In the genomic region with DNA sequence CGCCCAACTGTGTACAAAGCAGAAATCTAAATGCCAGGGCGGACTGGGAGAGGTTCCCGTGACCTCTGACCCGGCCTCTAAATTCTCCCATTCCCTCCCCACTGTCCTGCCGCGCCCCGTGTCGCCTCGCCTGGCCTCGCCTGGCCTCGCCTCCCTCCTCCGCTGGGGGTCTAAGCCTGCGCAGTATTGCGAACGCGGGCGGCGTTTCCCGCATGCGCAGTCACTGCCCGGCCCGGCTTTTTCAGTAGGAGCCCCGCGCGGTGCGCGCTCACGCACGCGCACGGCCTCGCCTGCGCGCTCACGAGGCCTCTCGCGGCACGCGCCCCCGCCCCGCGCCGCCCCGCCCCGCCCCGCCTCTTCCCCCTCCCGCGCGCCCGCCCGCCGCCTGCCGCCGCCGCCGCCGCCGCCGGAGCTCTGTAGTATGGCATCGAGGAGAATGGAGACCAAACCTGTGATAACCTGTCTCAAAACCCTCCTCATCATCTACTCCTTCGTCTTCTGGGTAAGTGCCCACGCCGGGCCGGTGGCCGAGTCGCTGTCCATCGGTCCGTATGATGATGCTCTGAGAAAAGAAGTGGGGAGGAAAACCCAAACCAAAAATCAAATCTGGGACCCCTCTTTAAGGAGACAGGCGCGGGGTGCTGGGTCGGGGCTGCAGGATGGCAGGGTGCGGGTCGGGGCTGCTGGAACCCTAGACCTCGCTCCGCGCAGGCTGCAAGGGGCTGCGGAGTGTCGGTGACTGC, we compare ENCODE assay signal across 8 cellular contexts. TPM values are rescaled to one million over a fixed set of nuclear protein-coding genes. Genes with fewer than 3 reads are reported as not detected.
DNase-seq lines count a peak whose midpoint lies in the region; ATAC-seq lines count a peak whose summit lies in the region.

A gene with protein sequence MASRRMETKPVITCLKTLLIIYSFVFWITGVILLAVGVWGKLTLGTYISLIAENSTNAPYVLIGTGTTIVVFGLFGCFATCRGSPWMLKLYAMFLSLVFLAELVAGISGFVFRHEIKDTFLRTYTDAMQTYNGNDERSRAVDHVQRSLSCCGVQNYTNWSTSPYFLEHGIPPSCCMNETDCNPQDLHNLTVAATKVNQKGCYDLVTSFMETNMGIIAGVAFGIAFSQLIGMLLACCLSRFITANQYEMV (plus strand): TSS at position 417 of the 743 bp plus-strand sequence. CDS start 5 bp downstream, at position 422.

- no peak within 1 kb of the TSS for H2BK120ac ChIP-seq in mesenchymal stem cell (ENCODE audit: low read depth, low read length)

- H2BK12ac ChIP-seq in mesenchymal stem cell (ENCODE audit: low read length in 2 of 2): no peak within 1 kb of the TSS

- CTCF ChIA-PET in activated CD8-positive, alpha-beta memory T cell treated with anti-CD3 and anti-CD28 coated beads, Interleukin-2, amount 10 ng/mL, durations not matched to agents 7 days and 5 days (lab: Charles Lee): no interaction called here

- H3K4ac ChIP-seq in mesenchymal stem cell (ENCODE audit: low read depth in 1 of 2, low read length in 2 of 2): no peak within 1 kb of the TSS

- peak within 1 kb of the TSS in 1 of 2 experiments; percentile 91 for H3K14ac ChIP-seq in mesenchymal stem cell (ENCODE audit: low read length in 2 of 2)

- H3K18ac ChIP-seq in mesenchymal stem cell (ENCODE audit: low read depth in 1 of 2, low read length in 2 of 2): peak within 1 kb of the TSS in 1 of 2 experiments; percentile 62

- no peak within 1 kb of the TSS for H3K23ac ChIP-seq in mesenchymal stem cell (ENCODE audit: low read length in 2 of 2)

- H3K9ac ChIP-seq in mesenchymal stem cell (ENCODE audit: low read length): peak within 1 kb of the TSS; percentile 61

- peak within 1 kb of the TSS; percentile 52 to 74 for H3K4me3 ChIP-seq in mesenchymal stem cell (ENCODE audit: insufficient read depth in 1 of 2, low read depth in 1 of 2, low read length in 2 of 2)

- no peak within 1 kb of the TSS for H2AK5ac ChIP-seq in mesenchymal stem cell (ENCODE audit: low read length, severe bottlenecking)

- H3K27me3 ChIP-seq in mesenchymal stem cell (ENCODE audit: control insufficient read depth in 1 of 2, insufficient read depth in 1 of 2, low read length in 2 of 2): peaks cover 4 to 17% of the 10 kb centered on the region in 2 experiments

- DNase-seq in NCI-H526 treated with DMSO at 0.1 percent for 48 hours (lab: John Stamatoyannopoulos, UW) (peak; percentile 73), mesenchymal stem cell (peak; percentile 31), AML-193 (lab: John Stamatoyannopoulos, UW) (no peak)
- DNase-seq in activated CD8-positive, alpha-beta memory T cell treated with anti-CD3 and anti-CD28 coated beads, Interleukin-2, amount 10 ng/mL, durations not matched to agents 7 days and 5 days: peak; percentile 77
- peak; percentile 44 to 53 (median 44) for DNase-seq in effector memory CD8-positive, alpha-beta T cell
- DNase-seq in stimulated activated CD4-positive, alpha-beta T cell treated with anti-CD3 and anti-CD28 coated beads, TNF-alpha, amount 100 ng/mL, for 4 hours (ENCODE audit: low read depth in 3 of 3): peak; percentile 59 to 71 (median 70)

- H3K27me3 Mint-ChIP-seq in activated CD8-positive, alpha-beta memory T cell treated with anti-CD3 and anti-CD28 coated beads, Interleukin-2, amount 10 ng/mL, durations not matched to agents 7 days and 5 days: peaks cover 23% of the 10 kb centered on the region
- H3K27me3 Mint-ChIP-seq in effector memory CD8-positive, alpha-beta T cell: peaks cover 0 to 8% of the 10 kb centered on the region in 2 donors

- ATAC-seq in GM18517 (IDR thresholded peaks at IDR 0.05; ENCODE audit: unreplicated experiment) (peak; percentile 74), HG03442 (IDR thresholded peaks at IDR 0.05; ENCODE audit: unreplicated experiment) (peak; percentile 83)
- ATAC-seq in activated CD8-positive, alpha-beta memory T cell treated with anti-CD3 and anti-CD28 coated beads, Interleukin-2, amount 10 ng/mL, durations not matched to agents 7 days and 5 days: peak; percentile 95
- peak; percentile 81 for ATAC-seq in effector memory CD8-positive, alpha-beta T cell (replicated peaks)

- H2BK5ac ChIP-seq in mesenchymal stem cell (ENCODE audit: low read depth, low read length, poor library complexity, severe bottlenecking): no peak within 1 kb of the TSS

- no peaks in the 10 kb centered on the region for H3K36me3 Mint-ChIP-seq in activated CD8-positive, alpha-beta memory T cell treated with anti-CD3 and anti-CD28 coated beads, Interleukin-2, amount 10 ng/mL, durations not matched to agents 7 days and 5 days
- H3K36me3 Mint-ChIP-seq in effector memory CD8-positive, alpha-beta T cell (ENCODE audit: insufficient read depth): no peaks in the 10 kb centered on the region

- no peak within 1 kb of the TSS for H4K91ac ChIP-seq in mesenchymal stem cell (ENCODE audit: low read length)

- H3K79me1 ChIP-seq in mesenchymal stem cell (replicated peaks; ENCODE audit: low read length, poor library complexity, severe bottlenecking): no peaks in the 10 kb centered on the region

- H3K36me3 ChIP-seq in mesenchymal stem cell (ENCODE audit: control insufficient read depth in 1 of 2, insufficient read depth in 2 of 2, low read depth in 1 of 2, low read length in 2 of 2): no peaks in the 10 kb centered on the region

- no peak within 1 kb of the TSS for H2BK15ac ChIP-seq in mesenchymal stem cell (ENCODE audit: low read depth, poor library complexity, severe bottlenecking)

- H3K4me1 Mint-ChIP-seq in activated CD8-positive, alpha-beta memory T cell treated with anti-CD3 and anti-CD28 coated beads, Interleukin-2, amount 10 ng/mL, durations not matched to agents 7 days and 5 days: peaks cover 2% of the 10 kb centered on the region
- peaks cover 2 to 3% of the 10 kb centered on the region in 2 donors for H3K4me1 Mint-ChIP-seq in effector memory CD8-positive, alpha-beta T cell (ENCODE audit: low read depth in 2 of 2)

- H3K4me3 Mint-ChIP-seq in activated CD8-positive, alpha-beta memory T cell treated with anti-CD3 and anti-CD28 coated beads, Interleukin-2, amount 10 ng/mL, durations not matched to agents 7 days and 5 days: peak within 1 kb of the TSS; percentile 65
- peak within 1 kb of the TSS; percentile 79 to 80 for H3K4me3 Mint-ChIP-seq in effector memory CD8-positive, alpha-beta T cell

- H3K27ac Mint-ChIP-seq in activated CD8-positive, alpha-beta memory T cell treated with anti-CD3 and anti-CD28 coated beads, Interleukin-2, amount 10 ng/mL, durations not matched to agents 7 days and 5 days: no peak within 1 kb of the TSS
- peak within 1 kb of the TSS in 1 of 2 donors; percentile 67 for H3K27ac Mint-ChIP-seq in effector memory CD8-positive, alpha-beta T cell

- no peaks in the 10 kb centered on the region for H3K9me3 ChIP-seq in mesenchymal stem cell (ENCODE audit: control insufficient read depth, low read length)

- 37% methylated on average over 8 of the region's 78 CpGs for WGBS in mesenchymal stem cell

- H3K9me3 Mint-ChIP-seq in activated CD8-positive, alpha-beta memory T cell treated with anti-CD3 and anti-CD28 coated beads, Interleukin-2, amount 10 ng/mL, durations not matched to agents 7 days and 5 days (ENCODE audit: low read depth): no peaks in the 10 kb centered on the region
- H3K9me3 Mint-ChIP-seq in effector memory CD8-positive, alpha-beta T cell: no peaks in the 10 kb centered on the region

- peak within 1 kb of the TSS; percentile 81 for H3K4me2 ChIP-seq in mesenchymal stem cell (ENCODE audit: low read length, poor library complexity, severe bottlenecking)

- H4K8ac ChIP-seq in mesenchymal stem cell (ENCODE audit: low read length): peak within 1 kb of the TSS; percentile 24

- peak within 1 kb of the TSS; percentile 86 for H2AFZ ChIP-seq in mesenchymal stem cell (ENCODE audit: low read depth, low read length)

- H3K27ac ChIP-seq in mesenchymal stem cell (ENCODE audit: low read length, poor library complexity, severe bottlenecking): no peak within 1 kb of the TSS

- H3K4me1 ChIP-seq in mesenchymal stem cell (ENCODE audit: control insufficient read depth, insufficient read depth, low read depth, low read length): peaks cover 10% of the 10 kb centered on the region

RNA-seq across cellular contexts. Expression of the gene that starts here (rescaled TPM):
- not detected for total RNA-seq in activated CD8-positive, alpha-beta memory T cell treated with anti-CD3 and anti-CD28 coated beads, Interleukin-2, amount 10 ng/mL, durations not matched to agents 7 days and 5 days
- 0.10 TPM for polyA plus RNA-seq in mesenchymal stem cell (2013, experiment 1 of 2)
- 0.16 TPM for polyA plus RNA-seq in mesenchymal stem cell (2013, experiment 2 of 2)

Comparison
In these comparisons a context has a peak if more than half of its experiments do, and no peak if none do; other contexts are left out.
1. Peak in DNase-seq and ATAC-seq in activated CD8-positive, alpha-beta memory T cell treated with anti-CD3 and anti-CD28 coated beads, Interleukin-2, amount 10 ng/mL, durations not matched to agents 7 days and 5 days; RNA of the gene not detected or under 1 TPM.
2. DNase-seq: peak in NCI-H526 treated with DMSO at 0.1 percent for 48 hours (single experiment), effector memory CD8-positive, alpha-beta T cell (3 of 3), mesenchymal stem cell (single experiment) and stimulated activated CD4-positive, alpha-beta T cell treated with anti-CD3 and anti-CD28 coated beads, TNF-alpha, amount 100 ng/mL, for 4 hours (3 of 3); none in AML-193 (0 of 2).
3. Peak in every context shown above with its lines, with median percentiles within 50 percentile points of each other: ATAC-seq.